In genomic region chr6:13362432-13362831, GRCh38 we compare ENCODE assay signal across 25 cellular contexts. TPM values are rescaled to one million over a fixed set of nuclear protein-coding genes. Genes with fewer than 3 reads are reported as not detected.
A peak's percentile ranks its signal among the peaks of the same experiment; 100 is the strongest.
DNase-seq lines count a peak whose midpoint lies in the region; ATAC-seq and TF ChIP-seq lines count a peak whose summit lies in the region.
"Had no signal": no experiment of that assay in that cellular context is flagged by ENCODE, and none has a peak within 500 bp of the region (broad histone marks: within the 10 kb centered on the region; RNA-seq: fewer than 3 reads in every experiment).

No MANE protein-coding gene starts in this region.

- no peak for TF ChIP-seq EP300 in upper lobe of left lung (IDR thresholded peaks at IDR 0.05)

- DNase-seq in Right ventricle myocardium inferior (ENCODE audit: missing footprints) (no peak), left ventricle myocardium superior (no peak), astrocyte of the spinal cord (ENCODE audit: low read depth, low spot score) (peak; percentile 61), islet precursor cell (peak; percentile 87), upper lobe of right lung (no peak), NOMO-1 treated with dmso at 0.1 percent for 144 hours (lab: John Stamatoyannopoulos, UW; ENCODE audit: unreplicated experiment) (no peak), upper lobe of left lung (no peak), hepatic stellate cell (ENCODE audit: low spot score) (no peak)
- DNase-seq: activated gamma-delta T cell treated with Interleukin-2 at 50 U/mL for 16 hours; amniotic stem cell; cerebellar nuclear complex; effector CD8-positive, alpha-beta T cell; GDM1; GOT3; hypothalamus; NCI-H1417 treated with DMSO at 0.1 percent for 48 hours; NCI-H526 treated with DMSO at 0.1 percent for 48 hours; sigmoid colon; stimulated activated CD4-positive, alpha-beta T cell treated with anti-CD3 and anti-CD28 coated beads, Interleukin-1b, Interleukin-23, amount 100 ng/mL, for 48 hours; stimulated activated naive CD4-positive, alpha-beta T cell treated with Interleukin-2 at 50 U/mL for 16 hours; tibial artery had no signal

- TF ChIP-seq CTCF in astrocyte of the spinal cord (IDR thresholded peaks at IDR 0.05; ENCODE audit: low read depth, low read length) = no peak
- no peak for TF ChIP-seq CTCF in upper lobe of right lung (IDR thresholded peaks at IDR 0.05)
- no peak for TF ChIP-seq CTCF in upper lobe of left lung (IDR thresholded peaks at IDR 0.05)

- no peaks in the 10 kb centered on the region for H3K27me3 ChIP-seq in upper lobe of right lung
- H3K27me3 ChIP-seq in upper lobe of left lung = no peaks in the 10 kb centered on the region
- H3K27me3 ChIP-seq: BLaER1, sigmoid colon, SJCRH30, tibial artery had no signal

- H3K9me3 ChIP-seq in upper lobe of right lung = no peaks in the 10 kb centered on the region
- H3K9me3 ChIP-seq in upper lobe of left lung = no peaks in the 10 kb centered on the region
- H3K9me3 ChIP-seq: sigmoid colon, SJCRH30, tibial artery had no signal

- intact Hi-C loops in Right ventricle myocardium inferior (cut with DNase I) (loop anchor here (5.0 kb wide), 1 partner anchor 45 kb away; no protein-coding TSS in a partner anchor), left ventricle myocardium superior (cut with micrococcal nuclease) (no loop called here), upper lobe of right lung (cut with DNase I) (no loop called here)

- WGBS in upper lobe of left lung, 2 donors = 72 to 73% methylated on average over 5 of the region's 5 CpGs

- H3K27ac ChIP-seq in upper lobe of right lung (no peak overlapping the region), upper lobe of left lung (no peak overlapping the region)
- H3K27ac ChIP-seq: 22Rv1, BLaER1, sigmoid colon, SJCRH30, tibial artery had no signal

- in situ Hi-C loops in astrocyte of the spinal cord (cut with HindIII; ENCODE audit: low sequenced_read_pairs) = no loop called here

- ATAC-seq in Right ventricle myocardium inferior = peak; percentile 40
- no peak for ATAC-seq in left ventricle myocardium superior
- ATAC-seq in upper lobe of right lung = peak; percentile 45
- ATAC-seq in upper lobe of left lung (ENCODE audit: low FRiP score in 2 of 2) = no peak
- ATAC-seq: left lobe of liver had no signal

- peaks cover 11% of the 10 kb centered on the region for H3K36me3 ChIP-seq in upper lobe of right lung
- peaks cover 0 to 27% (median 14%) of the 10 kb centered on the region in 4 donors for H3K36me3 ChIP-seq in upper lobe of left lung
- H3K36me3 ChIP-seq: SJCRH30 had no signal

- H3K4me1 ChIP-seq in upper lobe of right lung (peaks cover 24% of the 10 kb centered on the region), upper lobe of left lung (peaks cover 0 to 17% (median 4%) of the 10 kb centered on the region in 4 donors)
- H3K4me1 ChIP-seq: sigmoid colon had no signal

- no peak for TF ChIP-seq POLR2A in upper lobe of left lung (IDR thresholded peaks at IDR 0.05)

- H3K4me3 ChIP-seq in astrocyte of the spinal cord (ENCODE audit: low read depth, low read length) = no peak overlapping the region
- no peak overlapping the region for H3K4me3 ChIP-seq in upper lobe of right lung
- H3K4me3 ChIP-seq in upper lobe of left lung = no peak overlapping the region
- H3K4me3 ChIP-seq: BLaER1, sigmoid colon, SJCRH30, tibial artery had no signal

RNA-seq across cellular contexts. Expression of gene TBC1D7, which starts 34.1 kb away (rescaled TPM):
- 32.2 TPM for total RNA-seq in Right ventricle myocardium inferior
- total RNA-seq in left ventricle myocardium superior = 34.0 TPM
- total RNA-seq in upper lobe of right lung = 18.1 TPM
- 10 to 100 TPM in 4 of 6 donors, 1 to 10 TPM in 2; 8.1 to 32.5 (median 14.3) TPM for total RNA-seq in upper lobe of left lung

Comparison
In these comparisons a context has a peak if more than half of its experiments do, and no peak if none do; other contexts are left out.
1. ATAC-seq: peak in Right ventricle myocardium inferior (single experiment) and upper lobe of right lung (single experiment); none in left ventricle myocardium superior (single experiment) and upper lobe of left lung (0 of 2).
2. DNase-seq: peak in astrocyte of the spinal cord (single experiment) and islet precursor cell (single experiment); none in Right ventricle myocardium inferior (single experiment), left ventricle myocardium superior (single experiment), upper lobe of right lung (single experiment), NOMO-1 treated with dmso at 0.1 percent for 144 hours (single experiment), upper lobe of left lung (0 of 2) and hepatic stellate cell (single experiment).